Comparison of ENCODE assay signal across 13 cellular contexts in the genomic region with DNA sequence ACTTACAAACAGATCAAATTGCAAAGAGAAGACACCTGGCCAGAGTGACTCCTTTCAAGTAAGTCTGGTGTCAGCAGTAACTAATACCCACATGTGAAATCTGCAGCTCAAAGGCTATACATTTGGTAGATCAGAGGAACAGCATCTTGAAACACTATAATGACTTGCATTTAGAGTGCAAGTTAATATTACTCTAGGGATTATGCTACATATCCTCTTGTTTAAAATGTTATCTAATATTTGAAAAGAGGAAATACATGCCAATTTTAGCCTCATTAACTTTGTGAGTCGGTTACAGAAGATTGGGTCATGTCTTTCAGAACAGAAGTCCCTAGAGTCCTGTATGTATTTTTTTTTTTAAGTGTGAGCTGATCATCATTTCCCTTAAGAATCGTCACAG.
DNase-seq lines count a peak whose midpoint lies in the region; ATAC-seq and TF ChIP-seq lines count a peak whose summit lies in the region.
"Had no signal": no experiment of that assay in that cellular context is flagged by ENCODE, and none has a peak within 500 bp of the region (broad histone marks: within the 10 kb centered on the region; RNA-seq: fewer than 3 reads in every experiment).

No MANE protein-coding gene starts in this region.

- peaks cover 32% of the 10 kb centered on the region for H3K36me3 Mint-ChIP-seq in activated naive CD4-positive, alpha-beta T cell treated with anti-CD3 and anti-CD28 coated beads, Interleukin-2, amount 10 ng/mL, durations not matched to agents 7 days and 5 days

- peak overlapping the region; percentile 45 for H3K27ac ChIP-seq in parathyroid adenoma
- H3K27ac ChIP-seq: A549, skin epidermis had no signal

- no peaks in the 10 kb centered on the region for H3K27me3 Mint-ChIP-seq in activated naive CD4-positive, alpha-beta T cell treated with anti-CD3 and anti-CD28 coated beads, Interleukin-2, amount 10 ng/mL, durations not matched to agents 7 days and 5 days
- H3K27me3 Mint-ChIP-seq: T-cell had no signal

- H3K4me3 Mint-ChIP-seq in activated naive CD4-positive, alpha-beta T cell treated with anti-CD3 and anti-CD28 coated beads, Interleukin-2, amount 10 ng/mL, durations not matched to agents 7 days and 5 days = no peak overlapping the region
- H3K4me3 Mint-ChIP-seq: activated T-cell treated with anti-CD3 and anti-CD28 coated beads, Interleukin-2, amount 50 U/mL, for 4 hours; mesothelial cell of epicardium; T-cell had no signal

- CTCF ChIA-PET in activated naive CD4-positive, alpha-beta T cell treated with anti-CD3 and anti-CD28 coated beads, Interleukin-2, amount 10 ng/mL, durations not matched to agents 7 days and 5 days (lab: Charles Lee) = interaction anchor here (1.3 kb wide), 1 partner anchor 17 kb away, joined by 3 read pairs; no protein-coding TSS in a partner anchor

- no peak overlapping the region for H3K4me2 ChIP-seq in parathyroid adenoma (ENCODE audit: low read length)
- H3K4me2 ChIP-seq: A549 had no signal

- ATAC-seq in HG02571 (IDR thresholded peaks at IDR 0.05; ENCODE audit: unreplicated experiment) (peak; percentile 39), HG03571 (IDR thresholded peaks at IDR 0.05; ENCODE audit: unreplicated experiment) (peak; percentile 80), GM19035 (IDR thresholded peaks at IDR 0.05; ENCODE audit: unreplicated experiment) (no peak)
- ATAC-seq: A549; activated T-cell treated with anti-CD3 and anti-CD28 coated beads, Interleukin-2, amount 50 U/mL, for 4 hours; T-cell had no signal

- H3K4me3 ChIP-seq in parathyroid adenoma (ENCODE audit: low read depth, low read length) = no peak overlapping the region
- H3K4me3 ChIP-seq: A549, skin epidermis had no signal

- H2AFZ ChIP-seq in parathyroid adenoma = no peak overlapping the region

- H3K9me3 ChIP-seq in parathyroid adenoma (ENCODE audit: control insufficient read depth, low read length) = no peaks in the 10 kb centered on the region
- H3K9me3 ChIP-seq: A549 had no signal

- H3K4me1 ChIP-seq in parathyroid adenoma = peaks cover 15% of the 10 kb centered on the region
- H3K4me1 ChIP-seq: A549 had no signal

- no peaks in the 10 kb centered on the region for H3K27me3 ChIP-seq in parathyroid adenoma (ENCODE audit: control insufficient read depth, insufficient read depth, low read length)

- no peaks in the 10 kb centered on the region for H3K4me1 Mint-ChIP-seq in activated naive CD4-positive, alpha-beta T cell treated with anti-CD3 and anti-CD28 coated beads, Interleukin-2, amount 10 ng/mL, durations not matched to agents 7 days and 5 days

- TF ChIP-seq CTCF in parathyroid adenoma (IDR thresholded peaks at IDR 0.05) = no peak

- H3K9ac ChIP-seq in parathyroid adenoma = no peak overlapping the region

- H3K9me3 Mint-ChIP-seq in activated naive CD4-positive, alpha-beta T cell treated with anti-CD3 and anti-CD28 coated beads, Interleukin-2, amount 10 ng/mL, durations not matched to agents 7 days and 5 days = no peaks in the 10 kb centered on the region
- H3K9me3 Mint-ChIP-seq: activated T-cell treated with anti-CD3 and anti-CD28 coated beads, Interleukin-2, amount 50 U/mL, for 4 hours; T-cell had no signal

- no peaks in the 10 kb centered on the region for H3K36me3 ChIP-seq in parathyroid adenoma (ENCODE audit: control insufficient read depth, insufficient read depth, low read length)

- peak; percentile 21 for DNase-seq in NCI-H2196 (lab: John Stamatoyannopoulos, UW; ENCODE audit: unreplicated experiment)
- no peak for DNase-seq in NCI-H2196 treated with DMSO at 0.1 percent for 48 hours (lab: John Stamatoyannopoulos, UW; ENCODE audit: unreplicated experiment)
- no peak for DNase-seq in activated naive CD4-positive, alpha-beta T cell treated with anti-CD3 and anti-CD28 coated beads, Interleukin-2, amount 10 ng/mL, durations not matched to agents 7 days and 5 days
- DNase-seq in stimulated activated CD4-positive, alpha-beta T cell treated with anti-CD3 and anti-CD28 coated beads, Interleukin-2, amount 100 ng/mL, for 24 hours = no peak
- DNase-seq: activated T-cell treated with anti-CD3 and anti-CD28 coated beads, Interleukin-2, amount 50 U/mL, for 4 hours; T-cell had no signal

- no peaks in the 10 kb centered on the region for H3K79me2 ChIP-seq in parathyroid adenoma

- no peak overlapping the region for H3K27ac Mint-ChIP-seq in activated naive CD4-positive, alpha-beta T cell treated with anti-CD3 and anti-CD28 coated beads, Interleukin-2, amount 10 ng/mL, durations not matched to agents 7 days and 5 days
- H3K27ac Mint-ChIP-seq: mesothelial cell of epicardium, T-cell had no signal
